In genomic region chr1:151991663-151992344, GRCh38 we compare ENCODE assay signal across 9 cellular contexts. TPM values are rescaled to one million over a fixed set of nuclear protein-coding genes. Genes with fewer than 3 reads are reported as not detected.
DNase-seq lines count a peak whose midpoint lies in the region; ATAC-seq and TF ChIP-seq lines count a peak whose summit lies in the region.
"Had no signal": no experiment of that assay in that cellular context is flagged by ENCODE, and none has a peak within 500 bp of the region (broad histone marks: within the 10 kb centered on the region; RNA-seq: fewer than 3 reads in every experiment).

No MANE protein-coding gene starts in this region.

- H3K36me3 Mint-ChIP-seq in activated CD8-positive, alpha-beta T cell treated with anti-CD3 and anti-CD28 coated beads, Interleukin-2, amount 10 ng/mL, durations not matched to agents 7 days and 5 days (ENCODE audit: low read depth) = peaks cover 55% of the 10 kb centered on the region

- TF ChIP-seq CTCF in HEK293 (tag by site-specific recombination; IDR thresholded peaks at IDR 0.05) (no peak), MM.1S (IDR thresholded peaks at IDR 0.05; ENCODE audit: low read length) (no peak)

- no peaks in the 10 kb centered on the region for H3K9me2 ChIP-seq in MM.1S (replicated peaks; ENCODE audit: insufficient read depth, low read length)

- H3K9ac ChIP-seq in MM.1S (ENCODE audit: low read length) = no peak overlapping the region

- no peak for ATAC-seq in activated CD8-positive, alpha-beta T cell treated with anti-CD3 and anti-CD28 coated beads, Interleukin-2, amount 10 ng/mL, durations not matched to agents 7 days and 5 days
- no peak for ATAC-seq in HG02981 (IDR thresholded peaks at IDR 0.05; ENCODE audit: unreplicated experiment)

- no peak overlapping the region for H3K27ac Mint-ChIP-seq in activated CD8-positive, alpha-beta T cell treated with anti-CD3 and anti-CD28 coated beads, Interleukin-2, amount 10 ng/mL, durations not matched to agents 7 days and 5 days

- H3K27ac ChIP-seq in HEK293 (ENCODE audit: extremely low read depth, low read depth, low read length) = peak overlapping the region; percentile 90
- H3K27ac ChIP-seq in skin epidermis = peak overlapping the region; percentile 34 to 100 (median 99)
- H3K27ac ChIP-seq in MM.1S (ENCODE audit: low read length) = no peak overlapping the region

- DNase-seq in activated CD8-positive, alpha-beta T cell treated with anti-CD3 and anti-CD28 coated beads, Interleukin-2, amount 10 ng/mL, durations not matched to agents 7 days and 5 days = no peak
- no peak for DNase-seq in SK-N-DZ (ENCODE audit: low spot score)
- no peak for DNase-seq in MM.1S
- no peak for DNase-seq in NCI-H526 treated with DMSO at 0.1 percent for 48 hours (lab: John Stamatoyannopoulos, UW)
- DNase-seq: hippocampal formation had no signal

- H3K79me2 ChIP-seq in MM.1S (ENCODE audit: low read length) = no peaks in the 10 kb centered on the region

- H3F3A ChIP-seq in MM.1S (ENCODE audit: insufficient read depth, low read length) = peaks cover 4% of the 10 kb centered on the region; the same call in 1 of the 2 replicates

- H3K9me3 Mint-ChIP-seq in activated CD8-positive, alpha-beta T cell treated with anti-CD3 and anti-CD28 coated beads, Interleukin-2, amount 10 ng/mL, durations not matched to agents 7 days and 5 days (ENCODE audit: insufficient read depth) = no peaks in the 10 kb centered on the region

- peaks cover 43% of the 10 kb centered on the region for H3K4me1 ChIP-seq in HEK293 (ENCODE audit: control insufficient read depth, insufficient read depth, low read length)
- no peaks in the 10 kb centered on the region for H3K4me1 ChIP-seq in MM.1S (ENCODE audit: low read length)

- H3K36me3 ChIP-seq in HEK293 (ENCODE audit: control insufficient read depth in 2 of 2, insufficient read depth in 1 of 2, low read length in 2 of 2) = no peaks in the 10 kb centered on the region
- no peaks in the 10 kb centered on the region for H3K36me3 ChIP-seq in MM.1S (replicated peaks; ENCODE audit: insufficient read depth, low read length)

- no peak overlapping the region for H2AFZ ChIP-seq in MM.1S (ENCODE audit: low read length)

- no peak overlapping the region for H3K4me2 ChIP-seq in MM.1S (ENCODE audit: low read depth, low read length)

- POLR2A ChIA-PET in HEK293 (lab: Yijun Ruan, JAX) = interaction anchor here (0.6 to 3.2 kb wide), 13 partner anchors 9 to 710 kb away, joined by 3 to 15 read pairs (median 5); partner anchors contain the start of genes TDRKH, THEM4, TUFT1 and ZNF687
- POLR2A ChIA-PET in activated CD8-positive, alpha-beta T cell treated with anti-CD3 and anti-CD28 coated beads, Interleukin-2, amount 10 ng/mL, durations not matched to agents 7 days and 5 days (lab: Charles Lee) = interaction anchor here (1.5 to 1.6 kb wide), 2 partner anchors 87 to 94 kb away, joined by 3 to 4 read pairs; no protein-coding TSS in a partner anchor

- H3K27me3 ChIP-seq in MM.1S (replicated peaks; ENCODE audit: insufficient read depth, low read length) = no peaks in the 10 kb centered on the region; the same call in 1 of the 2 replicates

- no peaks in the 10 kb centered on the region for H4K20me1 ChIP-seq in MM.1S (ENCODE audit: insufficient read depth, low read length)

- no peaks in the 10 kb centered on the region for H3K27me3 Mint-ChIP-seq in activated CD8-positive, alpha-beta T cell treated with anti-CD3 and anti-CD28 coated beads, Interleukin-2, amount 10 ng/mL, durations not matched to agents 7 days and 5 days (ENCODE audit: low read depth)

- H3K4me3 Mint-ChIP-seq in activated CD8-positive, alpha-beta T cell treated with anti-CD3 and anti-CD28 coated beads, Interleukin-2, amount 10 ng/mL, durations not matched to agents 7 days and 5 days = peak overlapping the region; percentile 99

- CTCF ChIA-PET in HEK293 (lab: Yijun Ruan, JAX) = interaction anchor here (0.6 to 9.3 kb wide), 10 partner anchors 10 to 257 kb away, joined by 3 to 131 read pairs (median 4); no protein-coding TSS in a partner anchor
- CTCF ChIA-PET in activated CD8-positive, alpha-beta T cell treated with anti-CD3 and anti-CD28 coated beads, Interleukin-2, amount 10 ng/mL, durations not matched to agents 7 days and 5 days (lab: Charles Lee) = interaction anchor here (0.6 to 27.4 kb wide), 6 partner anchors 10 to 467 kb away, joined by 3 to 1011 read pairs (median 4); no protein-coding TSS in a partner anchor

- peaks cover 64% of the 10 kb centered on the region for H3K4me1 Mint-ChIP-seq in activated CD8-positive, alpha-beta T cell treated with anti-CD3 and anti-CD28 coated beads, Interleukin-2, amount 10 ng/mL, durations not matched to agents 7 days and 5 days (ENCODE audit: low read depth)

- H3K9me3 ChIP-seq in HEK293 (ENCODE audit: control insufficient read depth, insufficient read depth, low read depth, low read length) (no peaks in the 10 kb centered on the region), MM.1S (replicated peaks; ENCODE audit: insufficient read depth, low read length) (no peaks in the 10 kb centered on the region)

- peak overlapping the region; percentile 79 for H3K4me3 ChIP-seq in HEK293 (ENCODE audit: low read depth, low read length)
- H3K4me3 ChIP-seq in iPS-11a (ENCODE audit: low read depth, low read length) = peak overlapping the region; percentile 74
- H3K4me3 ChIP-seq in skin epidermis = peak overlapping the region; percentile 52 to 90 (median 79)
- no peak overlapping the region for H3K4me3 ChIP-seq in MM.1S (ENCODE audit: low read length)

TF ChIP-seq in HEK293, 187 proteins besides CTCF, POLR2A, EP300 and RAD21:
- TF ChIP-seq PRDM4 (tag by site-specific recombination; IDR thresholded peaks at IDR 0.05) = 0 out of 2 replicates have a peak, but pooled peaks have one; percentile 9
- TF ChIP-seq PRDM10 (tag by site-specific recombination; IDR thresholded peaks at IDR 0.05) = peak; percentile 26; the same call in 1 of the 2 replicates
- no peak for TF ChIP-seq ZNF335 (tag by site-specific recombination; conservative IDR thresholded peaks at IDR 0.05)
- TF ChIP-seq ZBTB1 (tag by site-specific recombination; IDR thresholded peaks at IDR 0.05) = no peak
- no peak for TF ChIP-seq ZNF777 (tag by site-specific recombination; IDR thresholded peaks at IDR 0.05; ENCODE audit: borderline replicate concordance)

RNA-seq across cellular contexts. Expression of gene S100A10, which starts 1.9 kb away (rescaled TPM):
- 100 to 1,000 TPM; 540 to 571 TPM for total RNA-seq in activated CD8-positive, alpha-beta T cell treated with anti-CD3 and anti-CD28 coated beads, Interleukin-2, amount 10 ng/mL, durations not matched to agents 7 days and 5 days
- polyA plus RNA-seq in SK-N-DZ (2014; cell fraction: cytosol; rRNA removed) = not detected in 2 replicates
- not detected in 2 replicates for polyA plus RNA-seq in SK-N-DZ (2014; cell fraction: nucleus; rRNA removed)

RNA-seq across cellular contexts. Expression of gene S100A11, which starts 45.0 kb away (rescaled TPM):
- total RNA-seq in activated CD8-positive, alpha-beta T cell treated with anti-CD3 and anti-CD28 coated beads, Interleukin-2, amount 10 ng/mL, durations not matched to agents 7 days and 5 days = 100 to 1,000 TPM; 269 to 293 TPM
- polyA plus RNA-seq in SK-N-DZ (2014; cell fraction: cytosol; rRNA removed) = 34.7 and 36.6 TPM in 2 replicates
- polyA plus RNA-seq in SK-N-DZ (2014; cell fraction: nucleus; rRNA removed) = 2.8 and 5.4 TPM in 2 replicates
